8 cellular contexts compared by ENCODE assay signal in the genomic region with DNA sequence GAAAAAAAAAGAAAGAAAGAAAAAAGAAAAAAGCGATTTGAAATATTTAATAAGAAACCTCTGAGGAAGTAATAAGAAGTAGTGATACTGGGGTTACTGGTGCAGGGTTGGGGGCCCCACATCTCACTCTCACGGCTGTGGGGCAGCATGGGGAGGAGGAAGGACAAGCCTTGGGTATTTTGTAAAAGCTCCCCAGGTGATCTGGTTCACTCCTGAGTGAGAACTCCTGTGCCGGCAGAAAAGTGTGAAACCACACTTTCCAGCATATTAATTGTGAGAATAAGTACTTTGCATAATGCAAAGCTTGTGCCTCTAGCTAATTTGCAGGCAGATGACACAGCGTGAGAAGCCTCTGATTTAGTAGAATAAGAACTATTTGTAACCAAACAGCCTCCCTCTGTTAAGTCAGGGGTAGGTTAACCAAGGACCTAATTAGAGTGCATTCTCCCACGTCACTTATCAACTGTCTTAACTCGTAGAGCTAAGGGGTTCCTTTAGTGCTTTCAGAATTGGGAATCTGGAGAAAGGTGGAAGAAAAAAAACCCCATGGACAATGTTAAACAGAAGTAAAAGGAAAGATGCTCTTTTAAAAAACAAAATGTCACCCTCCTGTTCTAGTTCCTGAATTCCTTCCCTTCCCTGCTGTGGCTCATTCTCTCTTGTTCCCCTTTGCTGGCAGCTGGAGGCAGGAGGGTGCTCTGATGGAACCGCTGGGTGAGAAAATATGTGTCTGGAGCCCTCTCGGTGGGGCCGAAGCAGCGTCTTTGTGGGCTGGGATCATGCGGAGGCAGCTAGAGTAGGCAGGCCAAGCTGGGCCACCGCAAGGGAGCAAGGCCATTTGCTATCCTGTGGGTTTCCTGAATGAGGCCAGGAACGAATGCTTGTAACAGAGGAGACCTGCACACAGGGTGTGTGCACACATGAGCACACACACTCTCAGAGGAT.
DNase-seq lines count a peak whose midpoint lies in the region; ATAC-seq and TF ChIP-seq lines count a peak whose summit lies in the region.

No MANE protein-coding gene starts in this region.

- peak; percentile 45 for DNase-seq in activated CD4-positive, CD25-positive, alpha-beta regulatory T cell treated with anti-CD3 and anti-CD28 coated beads, Interleukin-2, amount 50 U/mL, for 16 hours (ENCODE audit: low read depth, low spot score)
- DNase-seq in activated CD4-positive, CD25-positive, alpha-beta regulatory T cell (lab: John Stamatoyannopoulos, UW), result no peak
- peak; percentile 49 for DNase-seq in activated CD8-positive, alpha-beta memory T cell treated with anti-CD3 and anti-CD28 coated beads, Interleukin-2, amount 50 U/mL, for 1 hour (ENCODE audit: extremely low read depth)
- DNase-seq in left kidney (ENCODE audit: low read depth, low spot score) (peak; percentile 35), type B pancreatic cell (ENCODE audit: extremely low spot score, unreplicated experiment) (no peak), NCI-H1048 (lab: John Stamatoyannopoulos, UW) (no peak), NCI-H2107 treated with DMSO at 0.1 percent for 48 hours (lab: John Stamatoyannopoulos, UW; ENCODE audit: unreplicated experiment) (no peak)

- peak overlapping the region; percentile 74 for H3K27ac Mint-ChIP-seq in type B pancreatic cell

- ATAC-seq in HG03280 (IDR thresholded peaks at IDR 0.05; ENCODE audit: unreplicated experiment), result peak; percentile 60

- H3K4me3 Mint-ChIP-seq in type B pancreatic cell, result peak overlapping the region; percentile 38

- TF ChIP-seq CTCF in type B pancreatic cell (conservative IDR thresholded peaks at IDR 0.05), result no peak

- no peaks in the 10 kb centered on the region for H3K27me3 Mint-ChIP-seq in type B pancreatic cell

- H3K36me3 Mint-ChIP-seq in type B pancreatic cell, result peaks cover 20% of the 10 kb centered on the region

- H3K9me3 Mint-ChIP-seq in type B pancreatic cell, result no peaks in the 10 kb centered on the region

- peaks cover 75% of the 10 kb centered on the region for H3K4me1 Mint-ChIP-seq in type B pancreatic cell (ENCODE audit: unreplicated experiment)

Comparison
In these comparisons a context has a peak if more than half of its experiments do, and no peak if none do; other contexts are left out.
1. DNase-seq: peak in activated CD4-positive, CD25-positive, alpha-beta regulatory T cell treated with anti-CD3 and anti-CD28 coated beads, Interleukin-2, amount 50 U/mL, for 16 hours (single experiment), activated CD8-positive, alpha-beta memory T cell treated with anti-CD3 and anti-CD28 coated beads, Interleukin-2, amount 50 U/mL, for 1 hour (single experiment) and left kidney (single experiment); none in activated CD4-positive, CD25-positive, alpha-beta regulatory T cell (0 of 4), type B pancreatic cell (single experiment), NCI-H1048 (single experiment) and NCI-H2107 treated with DMSO at 0.1 percent for 48 hours (single experiment).